Comparison of ENCODE assay signal across 8 cellular contexts in genomic region chr4:73446336-73446938, GRCh38. TPM values are rescaled to one million over a fixed set of nuclear protein-coding genes. Genes with fewer than 3 reads are reported as not detected.
DNase-seq lines count a peak whose midpoint lies in the region; ATAC-seq and TF ChIP-seq lines count a peak whose summit lies in the region.

No MANE protein-coding gene starts in this region.

- CTCF ChIA-PET in OCI-LY7 (lab: Charles Lee; ENCODE audit: unreplicated experiment): interaction anchor here (0.8 kb wide), 1 partner anchor 53 kb away, joined by 3 read pairs; no protein-coding TSS in a partner anchor

- peaks cover 0 to 2% (median 0%) of the 10 kb centered on the region in 9 donors for H3K27me3 ChIP-seq in heart left ventricle
- H3K27me3 ChIP-seq in HL-60 (ENCODE audit: insufficient read depth, poor library complexity, severe bottlenecking): peaks cover 8% of the 10 kb centered on the region

- H3K79me2 ChIP-seq in OCI-LY7 (ENCODE audit: insufficient read depth, low read depth, low read length): no peaks in the 10 kb centered on the region

- intact Hi-C loops in heart left ventricle (cut with DNase I) (no loop called here), Right ventricle myocardium superior (cut with DNase I) (no loop called here), OCI-LY7 (cut with micrococcal nuclease; ENCODE audit: unreplicated experiment) (loop anchor here (5.0 to 10.0 kb wide), 2 partner anchors 132 to 221 kb away; no protein-coding TSS in a partner anchor)

- H3K4me1 Mint-ChIP-seq in effector memory CD8-positive, alpha-beta T cell (ENCODE audit: low read depth in 2 of 2): no peaks in the 10 kb centered on the region
- peaks cover 8% of the 10 kb centered on the region for H3K4me1 Mint-ChIP-seq in neural crest cell

- H3K9me3 Mint-ChIP-seq in effector memory CD8-positive, alpha-beta T cell: no peaks in the 10 kb centered on the region
- H3K9me3 Mint-ChIP-seq in neural crest cell: no peaks in the 10 kb centered on the region

- no peaks in the 10 kb centered on the region for H3K27me3 Mint-ChIP-seq in effector memory CD8-positive, alpha-beta T cell
- H3K27me3 Mint-ChIP-seq in neural crest cell (ENCODE audit: low read depth): no peaks in the 10 kb centered on the region

- H3K36me3 ChIP-seq in heart left ventricle (no peaks in the 10 kb centered on the region), OCI-LY7 (ENCODE audit: insufficient read depth, low read length) (no peaks in the 10 kb centered on the region)

- H2AFZ ChIP-seq in OCI-LY7 (ENCODE audit: low read length): no peak overlapping the region

- TF ChIP-seq POLR2A in heart left ventricle (IDR thresholded peaks at IDR 0.05): no peak

- H3K4me1 ChIP-seq in heart left ventricle: peaks cover 0 to 4% (median 0%) of the 10 kb centered on the region in 12 donors
- no peaks in the 10 kb centered on the region for H3K4me1 ChIP-seq in OCI-LY7 (ENCODE audit: insufficient read depth, low read length, poor library complexity, severe bottlenecking)

- no peaks in the 10 kb centered on the region for H3K9me2 ChIP-seq in OCI-LY7 (ENCODE audit: insufficient read depth, low read length)

- POLR2A ChIA-PET in OCI-LY7 (lab: Charles Lee): interaction anchor here (0.5 to 0.7 kb wide), 2 partner anchors 160 to 217 kb away, joined by 3 read pairs; no protein-coding TSS in a partner anchor

- TF ChIP-seq CTCF in heart left ventricle (IDR thresholded peaks at IDR 0.05): peak; percentile 30 to 67 (median 50)
- peak; percentile 73 for TF ChIP-seq CTCF in HL-60 (IDR thresholded peaks at IDR 0.05; ENCODE audit: insufficient read depth, low read length)
- peak; percentile 99 for TF ChIP-seq CTCF in OCI-LY7 (conservative IDR thresholded peaks at IDR 0.05; ENCODE audit: low read length)
- TF ChIP-seq CTCF in neural crest cell (conservative IDR thresholded peaks at IDR 0.05): peak; percentile 85

- H3K9me3 ChIP-seq in heart left ventricle (no peaks in the 10 kb centered on the region), OCI-LY7 (ENCODE audit: low read length) (no peaks in the 10 kb centered on the region)

- DNase-seq in heart left ventricle (no peak), Right ventricle myocardium superior (no peak), HL-60 (ENCODE audit: low read depth in 1 of 2, low spot score in 1 of 2) (peak; percentile 12 to 23), OCI-LY7 (ENCODE audit: low spot score) (peak; percentile 78), neural crest cell (ENCODE audit: low read depth, low spot score) (no peak)
- DNase-seq in effector memory CD8-positive, alpha-beta T cell: no peak
- DNase-seq in stimulated activated naive CD4-positive, alpha-beta T cell treated with Interleukin-2 at 50 U/mL for 16 hours (lab: John Stamatoyannopoulos, UW): no peak

- no peak overlapping the region for H3K27ac ChIP-seq in heart left ventricle
- H3K27ac ChIP-seq in HL-60 (replicated peaks): no peak overlapping the region
- H3K27ac ChIP-seq in OCI-LY7 (ENCODE audit: low read depth, low read length, poor library complexity, severe bottlenecking): no peak overlapping the region

- BruUV-seq in OCI-LY7 (replicated peaks; lab: Mats Ljungman, UMichigan): no TSS peak

- no peak overlapping the region for H3K27ac Mint-ChIP-seq in effector memory CD8-positive, alpha-beta T cell
- H3K27ac Mint-ChIP-seq in neural crest cell (ENCODE audit: unreplicated experiment): no peak overlapping the region

- WGBS in heart left ventricle, 4 donors: 7 to 12% (median 8%) methylated on average over 4 of the region's 4 CpGs

- H4K20me1 ChIP-seq in OCI-LY7 (ENCODE audit: insufficient read depth, low read length): no peaks in the 10 kb centered on the region

- H3K4me3 ChIP-seq in heart left ventricle (no peak overlapping the region), HL-60 (replicated peaks; ENCODE audit: insufficient read depth, low read length) (no peak overlapping the region), OCI-LY7 (ENCODE audit: low read depth, low read length, poor library complexity, severe bottlenecking) (no peak overlapping the region)

- H3K36me3 Mint-ChIP-seq in effector memory CD8-positive, alpha-beta T cell (ENCODE audit: insufficient read depth): no peaks in the 10 kb centered on the region
- H3K36me3 Mint-ChIP-seq in neural crest cell (ENCODE audit: low read depth): no peaks in the 10 kb centered on the region

- ATAC-seq in heart left ventricle (no peak), Right ventricle myocardium superior (ENCODE audit: poor library complexity) (no peak), GM21529 (IDR thresholded peaks at IDR 0.05; ENCODE audit: unreplicated experiment) (peak; percentile 100)
- ATAC-seq in effector memory CD8-positive, alpha-beta T cell (replicated peaks): peak; percentile 42

- no peak overlapping the region for H3K4me2 ChIP-seq in OCI-LY7 (ENCODE audit: low read length)

- no peak overlapping the region for H3K4me3 Mint-ChIP-seq in effector memory CD8-positive, alpha-beta T cell
- H3K4me3 Mint-ChIP-seq in neural crest cell: no peak overlapping the region

RNA-seq across cellular contexts. Expression of gene AFP, which starts 10.4 kb away (rescaled TPM):
- total RNA-seq in heart left ventricle (not detected), Right ventricle myocardium superior (not detected), OCI-LY7 (2022) (not detected in 2 replicates), neural crest cell (not detected in 2 replicates)
- polyA plus RNA-seq in heart left ventricle: not detected
- not detected in 2 replicates for total RNA-seq in OCI-LY7 (2014; rRNA removed; shearing (Covaris generic))

RNA-seq across cellular contexts. Expression of gene AFM, which starts 35.1 kb away (rescaled TPM):
- total RNA-seq in heart left ventricle (not detected), Right ventricle myocardium superior (not detected), OCI-LY7 (2022) (not detected in 2 replicates), neural crest cell (not detected in 2 replicates)
- polyA plus RNA-seq in heart left ventricle: not detected
- total RNA-seq in OCI-LY7 (2014; rRNA removed; shearing (Covaris generic)): not detected in 2 replicates

RNA-seq across cellular contexts. Expression of gene ALB, which starts 42.4 kb away (rescaled TPM):
- total RNA-seq in heart left ventricle (1 to 10 TPM in 2 of 9 donors, under 1 TPM in 2, not detected in 5; 0.21 to 3.3 (median 1.2) TPM), Right ventricle myocardium superior (4.5 TPM), OCI-LY7 (2022) (not detected in 2 replicates), neural crest cell (0.70 and 1.1 TPM in 2 replicates)
- polyA plus RNA-seq in heart left ventricle: under 1 TPM in 1 of 2 donors, not detected in 1; 0.76 TPM
- not detected in 2 replicates for total RNA-seq in OCI-LY7 (2014; rRNA removed; shearing (Covaris generic))

Comparison
In these comparisons a context has a peak if more than half of its experiments do, and no peak if none do; other contexts are left out.
1. ATAC-seq: peak in GM21529 (single experiment) and effector memory CD8-positive, alpha-beta T cell (single experiment); none in heart left ventricle (0 of 4) and Right ventricle myocardium superior (single experiment).
2. DNase-seq: peak in HL-60 (2 of 2) and OCI-LY7 (single experiment); none in heart left ventricle (0 of 5), Right ventricle myocardium superior (single experiment), effector memory CD8-positive, alpha-beta T cell (0 of 3), neural crest cell (single experiment) and stimulated activated naive CD4-positive, alpha-beta T cell treated with Interleukin-2 at 50 U/mL for 16 hours (single experiment).
3. Peak in every context shown above with its lines, with median percentiles within 50 percentile points of each other: CTCF ChIP-seq.